33 cellular contexts compared by ENCODE assay signal in the genomic region with DNA sequence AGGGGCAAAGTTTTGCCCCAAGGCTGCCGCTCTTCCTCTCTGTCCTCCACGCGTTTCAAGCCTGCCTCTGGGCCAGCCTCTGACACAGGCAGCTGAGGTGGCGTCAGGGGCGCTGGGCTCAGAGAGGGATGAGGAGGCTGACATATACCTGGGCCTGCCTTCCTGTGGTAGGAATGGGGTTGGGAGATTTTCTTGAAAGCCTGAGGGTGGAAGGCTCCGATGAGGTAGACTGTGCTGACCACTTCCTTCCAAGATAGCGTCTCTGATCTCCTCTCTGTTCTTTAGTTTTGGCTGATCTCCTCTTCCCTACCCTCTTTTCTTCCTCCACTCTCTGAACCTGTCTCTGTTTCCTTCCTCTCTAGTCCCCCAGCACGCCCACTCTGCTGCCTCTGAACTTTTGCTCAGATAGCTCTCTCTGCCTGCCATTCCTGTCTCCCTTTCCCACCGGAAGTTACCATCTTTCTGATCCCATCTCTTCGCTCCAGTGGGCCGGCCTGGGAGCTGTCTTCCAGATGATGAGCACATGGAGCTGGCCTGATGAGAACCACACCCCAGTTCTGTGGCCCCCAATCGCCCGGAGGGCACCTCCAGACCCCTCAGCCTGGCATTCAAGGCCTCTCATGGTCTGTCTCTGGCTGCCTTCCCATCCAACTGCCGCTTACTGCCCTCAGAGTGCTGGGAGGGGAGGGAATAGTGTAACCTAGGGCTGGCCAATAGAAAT. TPM values are rescaled to one million over a fixed set of nuclear protein-coding genes. Genes with fewer than 3 reads are reported as not detected.
DNase-seq lines count a peak whose midpoint lies in the region; ATAC-seq, FAIRE-seq and TF ChIP-seq lines count a peak whose summit lies in the region.
"Had no signal": no experiment of that assay in that cellular context is flagged by ENCODE, and none has a peak within 500 bp of the region (broad histone marks: within the 10 kb centered on the region; RNA-seq: fewer than 3 reads in every experiment).

No MANE protein-coding gene starts in this region.

- no peaks in the 10 kb centered on the region for H3K9me3 ChIP-seq in esophagus muscularis mucosa
- H3K9me3 ChIP-seq: gastrocnemius medialis, mucosa of descending colon, pancreas had no signal

- peaks cover 9% of the 10 kb centered on the region for H3K27me3 Mint-ChIP-seq in activated T-cell treated with anti-CD3 and anti-CD28 coated beads, Interleukin-2, amount 50 U/mL, for 24 hours
- peaks cover 5% of the 10 kb centered on the region for H3K27me3 Mint-ChIP-seq in T-helper 2 cell treated with Interferon-gamma antibody and Interleukin-4, amounts not matched to agents 5 μg/mL and 100 μg/mL, for 36 hours (ENCODE audit: low read depth)
- no peaks in the 10 kb centered on the region for H3K27me3 Mint-ChIP-seq in stimulated activated naive CD8-positive, alpha-beta T cell treated with anti-CD3 and anti-CD28 coated beads, Interleukin-15, amount 100 ng/mL, for 72 hours

- WGBS in esophagus muscularis mucosa = 83% methylated on average over 10 of the region's 14 CpGs

- TF ChIP-seq EP300 in esophagus muscularis mucosa (IDR thresholded peaks at IDR 0.05) = no peak

- no peak overlapping the region for H3K4me3 ChIP-seq in esophagus muscularis mucosa
- H3K4me3 ChIP-seq: gastrocnemius medialis, lung, mucosa of descending colon, pancreas had no signal

- H3K36me3 ChIP-seq in esophagus muscularis mucosa = no peaks in the 10 kb centered on the region
- H3K36me3 ChIP-seq: gastrocnemius medialis, pancreas had no signal

- no peak overlapping the region for H3K27ac ChIP-seq in esophagus muscularis mucosa (replicated peaks in 1 of 4)
- H3K27ac ChIP-seq: gastrocnemius medialis, pancreas had no signal

- no peak for TF ChIP-seq CTCF in esophagus muscularis mucosa (IDR thresholded peaks at IDR 0.05)

- no peaks in the 10 kb centered on the region for H3K4me1 ChIP-seq in esophagus muscularis mucosa
- H3K4me1 ChIP-seq: gastrocnemius medialis, pancreas had no signal

- no peak for FAIRE-seq in frontal cortex (lab: Jason Lieb, UNC)
- FAIRE-seq: GM18507, pancreas, RCC 7860 had no signal

- H3K9me3 Mint-ChIP-seq in activated T-cell treated with anti-CD3 and anti-CD28 coated beads, Interleukin-2, amount 50 U/mL, for 24 hours = no peaks in the 10 kb centered on the region
- no peaks in the 10 kb centered on the region for H3K9me3 Mint-ChIP-seq in T-helper 2 cell treated with Interferon-gamma antibody and Interleukin-4, amounts not matched to agents 5 μg/mL and 100 μg/mL, for 36 hours
- no peaks in the 10 kb centered on the region for H3K9me3 Mint-ChIP-seq in stimulated activated naive CD8-positive, alpha-beta T cell treated with anti-CD3 and anti-CD28 coated beads, Interleukin-15, amount 100 ng/mL, for 72 hours
- H3K9me3 Mint-ChIP-seq: CD8-positive, alpha-beta memory T cell; nephron; stimulated activated memory B cell treated with anti-CD40 and anti-IgM and Interleukin-4, amounts not matched to agents 10 μg/mL and 1 μg/mL and 100 μg/mL, for 72 hours had no signal

- H3K27me3 ChIP-seq in esophagus muscularis mucosa = no peaks in the 10 kb centered on the region
- H3K27me3 ChIP-seq: pancreas had no signal

- H3K4me3 Mint-ChIP-seq in activated T-cell treated with anti-CD3 and anti-CD28 coated beads, Interleukin-2, amount 50 U/mL, for 24 hours = no peak overlapping the region
- no peak overlapping the region for H3K4me3 Mint-ChIP-seq in T-helper 2 cell treated with Interferon-gamma antibody and Interleukin-4, amounts not matched to agents 5 μg/mL and 100 μg/mL, for 36 hours
- no peak overlapping the region for H3K4me3 Mint-ChIP-seq in stimulated activated naive CD8-positive, alpha-beta T cell treated with anti-CD3 and anti-CD28 coated beads, Interleukin-15, amount 100 ng/mL, for 72 hours
- H3K4me3 Mint-ChIP-seq: CD8-positive, alpha-beta memory T cell; nephron; stimulated activated memory B cell treated with anti-CD40 and anti-IgM and Interleukin-4, amounts not matched to agents 10 μg/mL and 1 μg/mL and 100 μg/mL, for 72 hours had no signal

- ATAC-seq in esophagus mucosa = peak; percentile 19
- ATAC-seq in stimulated activated naive CD8-positive, alpha-beta T cell treated with anti-CD3 and anti-CD28 coated beads, Interleukin-15, amount 100 ng/mL, for 72 hours = peak; percentile 35
- ATAC-seq: gastrocnemius medialis; mucosa of descending colon; pancreas; stimulated activated memory B cell treated with anti-CD40 and anti-IgM and Interleukin-4, amounts not matched to agents 10 μg/mL and 1 μg/mL and 100 μg/mL, for 72 hours had no signal

- DNase-seq in activated T-cell treated with anti-CD3 and anti-CD28 coated beads, Interleukin-2, amount 50 U/mL, for 24 hours = no peak
- no peak for DNase-seq in activated T-cell treated with anti-CD3 and anti-CD28 coated beads, Interleukin-2, amount 50 U/mL, for 1 hour
- DNase-seq in T-helper 2 cell treated with Interferon-gamma antibody and Interleukin-4, amounts not matched to agents 5 μg/mL and 100 μg/mL, for 36 hours (ENCODE audit: low spot score) = no peak
- DNase-seq in stimulated activated naive CD8-positive, alpha-beta T cell treated with anti-CD3 and anti-CD28 coated beads, Interleukin-15, amount 100 ng/mL, for 72 hours = no peak
- DNase-seq in esophagus muscularis mucosa (ENCODE audit: extremely low spot score) = no peak
- DNase-seq in frontal cortex (ENCODE audit: low spot score in 2 of 2) = no peak
- DNase-seq: activated CD4-positive, alpha-beta T cell treated with anti-CD3 and anti-CD28 coated beads, Interleukin-2, amount 50 U/mL, for 48 hours; activated effector memory CD4-positive, alpha-beta T cell treated with Interleukin-2 at 50 U/mL for 16 hours; AML-193; caudate nucleus; cortex of kidney; DMS 273 treated with DMSO at 0.1 percent for 48 hours; EL; gastrocnemius medialis; mucosa of descending colon; NCI-H1092 treated with DMSO at 0.1 percent for 48 hours; NCI-H187; NCI-H446 treated with DMSO at 0.1 percent for 48 hours; NCI-H774; pancreas; retina; SIG-M5 had no signal

- TF ChIP-seq POLR2A in esophagus muscularis mucosa (IDR thresholded peaks at IDR 0.05; ENCODE audit: low read depth) = no peak

- intact Hi-C loops in esophagus muscularis mucosa (cut with DNase I) = no loop called here

- no peaks in the 10 kb centered on the region for H3K36me3 Mint-ChIP-seq in activated T-cell treated with anti-CD3 and anti-CD28 coated beads, Interleukin-2, amount 50 U/mL, for 24 hours (ENCODE audit: low read depth)
- H3K36me3 Mint-ChIP-seq in T-helper 2 cell treated with Interferon-gamma antibody and Interleukin-4, amounts not matched to agents 5 μg/mL and 100 μg/mL, for 36 hours (ENCODE audit: low read depth) = no peaks in the 10 kb centered on the region
- H3K36me3 Mint-ChIP-seq: CD8-positive, alpha-beta memory T cell; stimulated activated memory B cell treated with anti-CD40 and anti-IgM and Interleukin-4, amounts not matched to agents 10 μg/mL and 1 μg/mL and 100 μg/mL, for 72 hours had no signal

- peak overlapping the region; percentile 34 for H3K27ac Mint-ChIP-seq in activated T-cell treated with anti-CD3 and anti-CD28 coated beads, Interleukin-2, amount 50 U/mL, for 24 hours
- peak overlapping the region; percentile 46 for H3K27ac Mint-ChIP-seq in T-helper 2 cell treated with Interferon-gamma antibody and Interleukin-4, amounts not matched to agents 5 μg/mL and 100 μg/mL, for 36 hours
- H3K27ac Mint-ChIP-seq in stimulated activated naive CD8-positive, alpha-beta T cell treated with anti-CD3 and anti-CD28 coated beads, Interleukin-15, amount 100 ng/mL, for 72 hours = peak overlapping the region; percentile 83 to 91
- H3K27ac Mint-ChIP-seq: nephron; stimulated activated memory B cell treated with anti-CD40 and anti-IgM and Interleukin-4, amounts not matched to agents 10 μg/mL and 1 μg/mL and 100 μg/mL, for 72 hours had no signal

- H3K4me1 Mint-ChIP-seq in activated T-cell treated with anti-CD3 and anti-CD28 coated beads, Interleukin-2, amount 50 U/mL, for 24 hours (ENCODE audit: low read depth) = peaks cover 7% of the 10 kb centered on the region
- peaks cover 9% of the 10 kb centered on the region for H3K4me1 Mint-ChIP-seq in T-helper 2 cell treated with Interferon-gamma antibody and Interleukin-4, amounts not matched to agents 5 μg/mL and 100 μg/mL, for 36 hours (ENCODE audit: low read depth)
- peaks cover 10% of the 10 kb centered on the region for H3K4me1 Mint-ChIP-seq in stimulated activated naive CD8-positive, alpha-beta T cell treated with anti-CD3 and anti-CD28 coated beads, Interleukin-15, amount 100 ng/mL, for 72 hours
- H3K4me1 Mint-ChIP-seq: nephron; stimulated activated memory B cell treated with anti-CD40 and anti-IgM and Interleukin-4, amounts not matched to agents 10 μg/mL and 1 μg/mL and 100 μg/mL, for 72 hours had no signal

RNA-seq across cellular contexts. Expression of a gene that starts 32.5 kb away (rescaled TPM):
- not detected for total RNA-seq in esophagus mucosa
- not detected for total RNA-seq in esophagus muscularis mucosa
- 0.41 TPM for total RNA-seq in frontal cortex
- total RNA-seq: A673; CD8-positive, alpha-beta memory T cell; gastrocnemius medialis; HT-29; lung; mucosa of descending colon; pancreas; skeletal muscle tissue; ureter had no signal

Comparison
In these comparisons a context has a peak if more than half of its experiments do, and no peak if none do; other contexts are left out.
1. H3K27ac Mint-ChIP-seq: peak in every context shown above with its lines; median percentile 87 in stimulated activated naive CD8-positive, alpha-beta T cell treated with anti-CD3 and anti-CD28 coated beads, Interleukin-15, amount 100 ng/mL, for 72 hours; 46 in T-helper 2 cell treated with Interferon-gamma antibody and Interleukin-4, amounts not matched to agents 5 μg/mL and 100 μg/mL, for 36 hours; 34 in activated T-cell treated with anti-CD3 and anti-CD28 coated beads, Interleukin-2, amount 50 U/mL, for 24 hours.